Comparison of ENCODE assay signal across 30 cellular contexts in the genomic region with DNA sequence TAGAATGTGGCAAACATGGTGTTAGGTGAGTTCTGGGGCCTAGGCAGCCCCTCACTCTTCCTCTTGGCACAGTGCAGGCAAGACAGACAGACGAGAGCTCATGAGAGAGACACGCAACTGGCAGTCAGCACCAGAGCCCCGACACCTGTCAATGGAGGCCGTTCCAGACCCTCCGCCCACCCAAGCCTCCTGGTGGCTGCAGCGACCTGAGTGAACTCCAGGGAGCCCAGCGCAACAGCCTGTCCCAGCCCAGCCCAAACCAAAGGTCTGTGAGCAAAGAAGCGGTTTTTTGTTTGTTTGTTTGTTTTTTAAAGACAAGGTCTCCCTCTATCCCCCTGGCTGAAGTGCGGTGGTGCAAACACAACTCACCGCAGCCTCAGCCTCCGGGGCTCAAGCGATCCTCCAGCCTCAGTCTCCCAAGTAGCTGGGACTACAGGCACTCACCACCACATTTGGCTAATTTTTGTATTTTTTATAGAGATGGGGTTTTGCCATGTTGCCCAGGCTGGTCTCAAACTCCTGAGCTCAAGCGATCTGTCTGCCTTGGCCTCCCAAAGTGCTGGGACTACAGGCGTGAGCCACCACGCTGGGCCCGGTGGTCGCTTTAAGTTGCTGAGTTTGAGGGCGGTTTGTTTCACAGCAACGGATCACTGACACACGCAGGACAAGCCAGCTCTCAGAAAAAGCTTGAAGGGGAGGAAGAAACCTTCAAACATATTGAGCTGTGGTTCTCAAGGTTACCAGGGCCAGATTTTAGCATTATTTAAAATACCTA.
DNase-seq lines count a peak whose midpoint lies in the region; ATAC-seq, FAIRE-seq and TF ChIP-seq lines count a peak whose summit lies in the region.
"Had no signal": no experiment of that assay in that cellular context is flagged by ENCODE, and none has a peak within 500 bp of the region (broad histone marks: within the 10 kb centered on the region; RNA-seq: fewer than 3 reads in every experiment).

No MANE protein-coding gene starts in this region.

- no peaks in the 10 kb centered on the region for H3K27me3 Mint-ChIP-seq in brain
- H3K27me3 Mint-ChIP-seq in stimulated activated memory B cell treated with anti-CD40 and anti-IgM and Interleukin-4, amounts not matched to agents 10 μg/mL and 1 μg/mL and 100 μg/mL, for 72 hours = peaks cover 12% of the 10 kb centered on the region
- H3K27me3 Mint-ChIP-seq: B cell had no signal

- FAIRE-seq in HepG2 (lab: Jason Lieb, UNC) = no peak
- FAIRE-seq: astrocyte, D721Med had no signal

- CTCF ChIA-PET in HepG2 (lab: Yijun Ruan, JAX; ENCODE audit: low intra/inter-chr PET ratio, low total read pairs) = no interaction called here

- H3K4me2 ChIP-seq in HepG2 (ENCODE audit: low read depth, low read length) (no peak overlapping the region), trophoblast cell (ENCODE audit: low read length) (no peak overlapping the region)

- no peak for TF ChIP-seq POLR2A in HepG2 (IDR thresholded peaks at IDR 0.05; ENCODE audit: insufficient read depth in 1 of 2, low read depth in 2 of 2, low read length in 2 of 2)

- H3K9ac ChIP-seq in HepG2 (ENCODE audit: insufficient read depth, low read depth, low read length) (no peak overlapping the region), colonic mucosa (ENCODE audit: low read depth in 2 of 2, low read length in 2 of 2) (no peak overlapping the region), trophoblast cell (ENCODE audit: low read length) (no peak overlapping the region)

- H4K8ac ChIP-seq in trophoblast cell (ENCODE audit: low read depth, low read length) = no peak overlapping the region

- in situ Hi-C loops in HepG2 (cut with HindIII; ENCODE audit: extremely low pct_ligation_motif_present, low pct_unique_long_range_greater_than_20kb) = no loop called here

- peaks cover 0 to 8% (median 5%) of the 10 kb centered on the region in 5 experiments for H3K9me3 Mint-ChIP-seq in brain
- H3K9me3 Mint-ChIP-seq in stimulated activated memory B cell treated with anti-CD40 and anti-IgM and Interleukin-4, amounts not matched to agents 10 μg/mL and 1 μg/mL and 100 μg/mL, for 72 hours = no peaks in the 10 kb centered on the region
- H3K9me3 Mint-ChIP-seq: activated CD4-positive, alpha-beta memory T cell treated with anti-CD3 and anti-CD28 coated beads, Interleukin-2, amount 10 ng/mL, durations not matched to agents 7 days and 5 days; dendritic cell treated with granulocyte-macrophage colony-stimulating factor and Interleukin-4, amounts not matched to agents 40 ng/mL and 50 ng/mL, for 4 days; memory B cell; T-helper 1 cell treated with Interleukin-12 subunit alpha and Interleukin-12 subunit beta and Interleukin-4 antibody, amounts not matched to agents 30 μg/mL and 1 μg/mL, for 36 hours had no signal

- no peak overlapping the region for H3K4me3 ChIP-seq in right atrium auricular region
- H3K4me3 ChIP-seq in HepG2 (replicated peaks in 1 of 3; ENCODE audit: insufficient read depth in 1 of 3, low read depth in 2 of 3, low read length in 3 of 3) = no peak overlapping the region
- H3K4me3 ChIP-seq in colonic mucosa = no peak overlapping the region
- no peak overlapping the region for H3K4me3 ChIP-seq in trophoblast cell (ENCODE audit: low read depth, low read length)
- H3K4me3 ChIP-seq: tibial nerve had no signal

- peaks cover 8% of the 10 kb centered on the region for H3K79me1 ChIP-seq in trophoblast cell (ENCODE audit: low read length)

- no peak overlapping the region for H3K4me3 Mint-ChIP-seq in brain
- no peak overlapping the region for H3K4me3 Mint-ChIP-seq in stimulated activated memory B cell treated with anti-CD40 and anti-IgM and Interleukin-4, amounts not matched to agents 10 μg/mL and 1 μg/mL and 100 μg/mL, for 72 hours
- H3K4me3 Mint-ChIP-seq: activated CD4-positive, alpha-beta memory T cell treated with anti-CD3 and anti-CD28 coated beads, Interleukin-2, amount 10 ng/mL, durations not matched to agents 7 days and 5 days; B cell; CD4-positive, alpha-beta memory T cell; dendritic cell treated with granulocyte-macrophage colony-stimulating factor and Interleukin-4, amounts not matched to agents 40 ng/mL and 50 ng/mL, for 4 days; memory B cell; T-helper 1 cell treated with Interleukin-12 subunit alpha and Interleukin-12 subunit beta and Interleukin-4 antibody, amounts not matched to agents 30 μg/mL and 1 μg/mL, for 36 hours had no signal

- 87% methylated on average over 20 of the region's 20 CpGs for WGBS in HepG2 (ENCODE audit: low lambda C conversion rate)
- no CpG with 5 or more reads among the region's 20 CpGs for WGBS in trophoblast cell (ENCODE audit: extremely low coverage, insufficient coverage, insufficient read length)

- H4K12ac ChIP-seq in trophoblast cell (ENCODE audit: low read depth, low read length) = no peak overlapping the region

- H2AFZ ChIP-seq in HepG2 (ENCODE audit: low read length) = no peak overlapping the region
- no peak overlapping the region for H2AFZ ChIP-seq in trophoblast cell (ENCODE audit: insufficient read depth, low read length, poor library complexity)

- POLR2A ChIA-PET in HepG2 (lab: Yijun Ruan, JAX) = interaction anchor here (0.6 to 1.4 kb wide), 2 partner anchors 30 to 32 kb away, joined by 3 read pairs; no protein-coding TSS in a partner anchor

- H3K23ac ChIP-seq in trophoblast cell (ENCODE audit: low read length) = no peak overlapping the region

- no peak overlapping the region for H2BK12ac ChIP-seq in trophoblast cell (ENCODE audit: low read length)

- no peak overlapping the region for H4K91ac ChIP-seq in trophoblast cell (ENCODE audit: low read depth, low read length)

- no peak overlapping the region for H2BK5ac ChIP-seq in trophoblast cell (ENCODE audit: low read depth, low read length, poor library complexity)

- H3K9me3 ChIP-seq in right atrium auricular region (no peaks in the 10 kb centered on the region), HepG2 (ENCODE audit: low read length) (no peaks in the 10 kb centered on the region), colonic mucosa (no peaks in the 10 kb centered on the region), trophoblast cell (ENCODE audit: insufficient read depth, low read depth, low read length) (no peaks in the 10 kb centered on the region)
- H3K9me3 ChIP-seq: tibial nerve had no signal

- TF ChIP-seq CTCF in right atrium auricular region (IDR thresholded peaks at IDR 0.05) = no peak
- no peak for TF ChIP-seq CTCF in brain (conservative IDR thresholded peaks at IDR 0.05)
- no peak for TF ChIP-seq CTCF in HepG2 (CRISPR knock-in tag; IDR thresholded peaks at IDR 0.05)
- TF ChIP-seq CTCF in colonic mucosa (IDR thresholded peaks at IDR 0.05) = no peak

- H3K18ac ChIP-seq in trophoblast cell (ENCODE audit: low read length) = no peak overlapping the region

- H3K4ac ChIP-seq in trophoblast cell (ENCODE audit: low read depth, low read length) = no peak overlapping the region

- H4K20me1 ChIP-seq in HepG2 (ENCODE audit: insufficient read depth, low read length) = no peaks in the 10 kb centered on the region

- H2AK5ac ChIP-seq in trophoblast cell (ENCODE audit: low read length) = no peak overlapping the region

- peak overlapping the region in 4 of 5 experiments; percentile 15 to 76 (median 28) for H3K27ac Mint-ChIP-seq in brain
- H3K27ac Mint-ChIP-seq in stimulated activated memory B cell treated with anti-CD40 and anti-IgM and Interleukin-4, amounts not matched to agents 10 μg/mL and 1 μg/mL and 100 μg/mL, for 72 hours = peak overlapping the region; percentile 28
- H3K27ac Mint-ChIP-seq: activated CD4-positive, alpha-beta memory T cell treated with anti-CD3 and anti-CD28 coated beads, Interleukin-2, amount 10 ng/mL, durations not matched to agents 7 days and 5 days; B cell; CD4-positive, alpha-beta memory T cell; dendritic cell treated with granulocyte-macrophage colony-stimulating factor and Interleukin-4, amounts not matched to agents 40 ng/mL and 50 ng/mL, for 4 days; T-helper 1 cell treated with Interleukin-12 subunit alpha and Interleukin-12 subunit beta and Interleukin-4 antibody, amounts not matched to agents 30 μg/mL and 1 μg/mL, for 36 hours had no signal

- peaks cover 83% of the 10 kb centered on the region for H3K4me1 Mint-ChIP-seq in brain
- peaks cover 10% of the 10 kb centered on the region for H3K4me1 Mint-ChIP-seq in stimulated activated memory B cell treated with anti-CD40 and anti-IgM and Interleukin-4, amounts not matched to agents 10 μg/mL and 1 μg/mL and 100 μg/mL, for 72 hours

- no peaks in the 10 kb centered on the region for H3K27me3 ChIP-seq in right atrium auricular region
- no peaks in the 10 kb centered on the region for H3K27me3 ChIP-seq in HepG2 (ENCODE audit: control insufficient read depth in 1 of 2, insufficient read depth in 2 of 2, low read length in 2 of 2)
- no peaks in the 10 kb centered on the region for H3K27me3 ChIP-seq in colonic mucosa
- H3K27me3 ChIP-seq in trophoblast cell (ENCODE audit: insufficient read depth, low read length) = no peaks in the 10 kb centered on the region
- H3K27me3 ChIP-seq: tibial nerve had no signal

- no peak for TF ChIP-seq EP300 in HepG2 (IDR thresholded peaks at IDR 0.05; ENCODE audit: low read depth in 2 of 2, low read length in 2 of 2)
- no peak for TF ChIP-seq EP300 in HepG2 (CRISPR knock-in tag; IDR thresholded peaks at IDR 0.05; ENCODE audit: borderline replicate concordance)

- H3K79me2 ChIP-seq in HepG2 (ENCODE audit: insufficient read depth, low read length) (no peaks in the 10 kb centered on the region), trophoblast cell (ENCODE audit: control insufficient read depth, insufficient read depth, low read length, poor library complexity) (no peaks in the 10 kb centered on the region)

- peak; percentile 3 for DNase-seq in left cardiac atrium
- DNase-seq in right atrium auricular region (ENCODE audit: low spot score) = no peak
- DNase-seq in HepG2 (ENCODE audit: low spot score) = no peak
- DNase-seq in colonic mucosa = no peak
- DNase-seq in trophoblast cell = no peak
- DNase-seq in NOMO-1 treated with DMSO at 0.1 percent for 48 hours (lab: John Stamatoyannopoulos, UW; ENCODE audit: unreplicated experiment) = no peak
- DNase-seq: ACHN; activated CD4-positive, alpha-beta memory T cell treated with anti-CD3 and anti-CD28 coated beads, Interleukin-2, amount 10 ng/mL, durations not matched to agents 7 days and 5 days; activated CD4-positive, CD25-positive, alpha-beta regulatory T cell treated with anti-CD3 and anti-CD28 coated beads, Interleukin-2, amount 50 U/mL, for 72 hours; activated gamma-delta T cell; caudate nucleus; CD4-positive, alpha-beta memory T cell; DND-41; foreskin melanocyte; GF-D8; NCI-H146; NCI-H345; NCI-H69; SHP77 treated with DMSO at 0.1 percent for 48 hours; stimulated activated CD4-positive, alpha-beta T cell treated with anti-CD3 and anti-CD28 coated beads, Interleukin-4, amount 100 ng/mL, for 1 hour had no signal

- no TSS peak for BruUV-seq in HepG2 (replicated peaks; lab: Mats Ljungman, UMichigan)

- peaks cover 7% of the 10 kb centered on the region for H3K36me3 Mint-ChIP-seq in brain
- no peaks in the 10 kb centered on the region for H3K36me3 Mint-ChIP-seq in stimulated activated memory B cell treated with anti-CD40 and anti-IgM and Interleukin-4, amounts not matched to agents 10 μg/mL and 1 μg/mL and 100 μg/mL, for 72 hours
- H3K36me3 Mint-ChIP-seq: CD4-positive, alpha-beta memory T cell; memory B cell had no signal

- ATAC-seq in left cardiac atrium (no peak), HepG2 (peak; percentile 41; the same call in 2 of the 3 replicates)
- ATAC-seq in stimulated activated memory B cell treated with anti-CD40 and anti-IgM and Interleukin-4, amounts not matched to agents 10 μg/mL and 1 μg/mL and 100 μg/mL, for 72 hours = no peak
- ATAC-seq: Panc1 had no signal

- H3K27ac ChIP-seq in right atrium auricular region (no peak overlapping the region), HepG2 (ENCODE audit: extremely low read length, insufficient read depth, low read length) (no peak overlapping the region), colonic mucosa (no peak overlapping the region), trophoblast cell (ENCODE audit: low read depth, low read length) (no peak overlapping the region)
- H3K27ac ChIP-seq: tibial nerve had no signal

- H3K4me1 ChIP-seq in right atrium auricular region = peaks cover 0 to 18% of the 10 kb centered on the region in 2 donors
- peaks cover 26% of the 10 kb centered on the region for H3K4me1 ChIP-seq in HepG2 (ENCODE audit: insufficient read depth, low read length)
- H3K4me1 ChIP-seq in colonic mucosa = no peaks in the 10 kb centered on the region
- H3K4me1 ChIP-seq in trophoblast cell (ENCODE audit: control insufficient read depth in 1 of 2, insufficient read depth in 2 of 2, low read length in 2 of 2) = peaks cover 14 to 18% of the 10 kb centered on the region in 2 experiments

- no peak overlapping the region for H3K14ac ChIP-seq in trophoblast cell (ENCODE audit: low read length)

- intact Hi-C loops in left cardiac atrium (cut with DNase I) = no loop called here
- intact Hi-C loops in HepG2 (cut with micrococcal nuclease; ENCODE audit: unreplicated experiment) = no loop called here
- intact Hi-C loops in colonic mucosa (cut with DNase I) = no loop called here

- no peak for TF ChIP-seq RAD21 in HepG2 (CRISPR knock-in tag; IDR thresholded peaks at IDR 0.05)

- no peaks in the 10 kb centered on the region for H3K36me3 ChIP-seq in right atrium auricular region
- H3K36me3 ChIP-seq in HepG2 (replicated peaks in 1 of 2; ENCODE audit: control insufficient read depth in 1 of 2, insufficient read depth in 2 of 2, low read length in 2 of 2) = no peaks in the 10 kb centered on the region; a peak in 2 of 5 replicates
- H3K36me3 ChIP-seq in colonic mucosa = no peaks in the 10 kb centered on the region
- H3K36me3 ChIP-seq in trophoblast cell (ENCODE audit: control insufficient read depth in 1 of 2, insufficient read depth in 2 of 2, low read length in 2 of 2) = no peaks in the 10 kb centered on the region

- H2BK120ac ChIP-seq in trophoblast cell (ENCODE audit: insufficient read depth, low read length, poor library complexity) = no peak overlapping the region
